In genomic region chr3:18843188-18843587, GRCh38 we compare ENCODE assay signal across 17 cellular contexts.
DNase-seq lines count a peak whose midpoint lies in the region; ATAC-seq and TF ChIP-seq lines count a peak whose summit lies in the region.
"Had no signal": no experiment of that assay in that cellular context is flagged by ENCODE, and none has a peak within 500 bp of the region (broad histone marks: within the 10 kb centered on the region; RNA-seq: fewer than 3 reads in every experiment).

No MANE protein-coding gene starts in this region.

- no TSS peak for BruUV-seq in PC-3 (replicated peaks; lab: Mats Ljungman, UMichigan)

- no peaks in the 10 kb centered on the region for H3K79me2 ChIP-seq in H9 (ENCODE audit: insufficient read depth, low read length)
- no peaks in the 10 kb centered on the region for H3K79me2 ChIP-seq in Loucy (ENCODE audit: insufficient read depth, low read length)
- no peaks in the 10 kb centered on the region for H3K79me2 ChIP-seq in PC-3 (ENCODE audit: low read length)

- H3K18ac ChIP-seq in H9 (ENCODE audit: insufficient read length, low read depth, low read length), result no peak overlapping the region

- H4K91ac ChIP-seq in H9 (ENCODE audit: insufficient read length, low read depth, low read length), result no peak overlapping the region

- WGBS in H9 (ENCODE audit: extremely low coverage, insufficient read length, low lambda C conversion rate), result no CpG with 5 or more reads among the region's 3 CpGs
- 89% methylated on average over 3 of the region's 3 CpGs for WGBS in thymus

- H4K20me1 ChIP-seq in H9 (ENCODE audit: control insufficient read depth, insufficient read depth, insufficient read length) (no peaks in the 10 kb centered on the region), Loucy (ENCODE audit: insufficient read depth, low read length, poor library complexity, severe bottlenecking) (no peaks in the 10 kb centered on the region), PC-3 (ENCODE audit: low read length) (no peaks in the 10 kb centered on the region)
- H4K20me1 ChIP-seq: BLaER1 had no signal

- H3K36me3 ChIP-seq in Loucy (ENCODE audit: insufficient read depth, low read length) (no peaks in the 10 kb centered on the region), PC-3 (ENCODE audit: low read depth, low read length) (no peaks in the 10 kb centered on the region), thymus (ENCODE audit: control insufficient read depth, insufficient read depth) (no peaks in the 10 kb centered on the region)
- H3K36me3 ChIP-seq: BLaER1 had no signal

- H2BK12ac ChIP-seq in H9 (ENCODE audit: insufficient read length, low read depth, low read length), result no peak overlapping the region

- H2BK5ac ChIP-seq in H9 (ENCODE audit: insufficient read length, low read length), result no peak overlapping the region

- H3T11ph ChIP-seq in H9 (ENCODE audit: low read length), result no peak overlapping the region

- H3K9me2 ChIP-seq in Loucy (replicated peaks; ENCODE audit: low read depth, low read length) (no peaks in the 10 kb centered on the region), PC-3 (replicated peaks; ENCODE audit: low read length) (no peaks in the 10 kb centered on the region)

- peak overlapping the region; percentile 75 for H2BK20ac ChIP-seq in H9 (ENCODE audit: low read depth, low read length, poor library complexity, severe bottlenecking)

- H3K4me1 ChIP-seq in H9 (ENCODE audit: insufficient read depth, low read length), result no peaks in the 10 kb centered on the region
- peaks cover 6% of the 10 kb centered on the region for H3K4me1 ChIP-seq in Loucy (ENCODE audit: insufficient read depth, low read length, poor library complexity, severe bottlenecking)
- peaks cover 7% of the 10 kb centered on the region; the same call in 1 of the 2 replicates for H3K4me1 ChIP-seq in PC-3 (ENCODE audit: insufficient read depth, low read length)
- H3K4me1 ChIP-seq in thymus (ENCODE audit: control insufficient read depth, insufficient read depth, low read length), result peaks cover 41% of the 10 kb centered on the region
- H3K4me1 ChIP-seq: BLaER1 had no signal

- H3K4me3 ChIP-seq in Loucy (ENCODE audit: low read length, poor library complexity, severe bottlenecking), result no peak overlapping the region
- H3K4me3 ChIP-seq in PC-3 (ENCODE audit: low read length), result no peak overlapping the region
- H3K4me3 ChIP-seq in thymus (ENCODE audit: low read length), result no peak overlapping the region
- H3K4me3 ChIP-seq: BLaER1 had no signal

- no peak overlapping the region for H3K4me2 ChIP-seq in H9 (ENCODE audit: insufficient read depth, insufficient read length, low read length)
- H3K4me2 ChIP-seq in Loucy (ENCODE audit: low read depth, low read length, poor library complexity, severe bottlenecking), result no peak overlapping the region
- H3K4me2 ChIP-seq in PC-3 (ENCODE audit: low read length), result no peak overlapping the region
- H3K4me2 ChIP-seq: BLaER1 had no signal

- H2AFZ ChIP-seq in H9 (ENCODE audit: low read length) (no peak overlapping the region), Loucy (ENCODE audit: low read length) (peak overlapping the region; percentile 18; the same call in 1 of the 2 replicates), PC-3 (ENCODE audit: low read length) (no peak overlapping the region)

- no peak overlapping the region for H3K23ac ChIP-seq in H9 (ENCODE audit: insufficient read length, low read depth, low read length)

- no peaks in the 10 kb centered on the region for H3K27me3 Mint-ChIP-seq in H9 (ENCODE audit: low read depth)
- H3K27me3 Mint-ChIP-seq in stimulated activated naive B cell treated with anti-CD40 and anti-IgM and Interleukin-4, amounts not matched to agents 10 μg/mL and 1 μg/mL and 100 μg/mL, for 72 hours, result no peaks in the 10 kb centered on the region
- H3K27me3 Mint-ChIP-seq: B cell; CD4-positive, CD25-positive, alpha-beta regulatory T cell had no signal

- no peak overlapping the region for H3K9ac ChIP-seq in H9 (ENCODE audit: extremely low read depth, insufficient read length, low read length)
- H3K9ac ChIP-seq in Loucy (ENCODE audit: low read depth, low read length, poor library complexity, severe bottlenecking), result no peak overlapping the region
- no peak overlapping the region for H3K9ac ChIP-seq in PC-3 (ENCODE audit: low read length)
- H3K9ac ChIP-seq: BLaER1 had no signal

- no peak overlapping the region for H4K5ac ChIP-seq in H9 (ENCODE audit: insufficient read length, low read depth, low read length)

- H3K27ac ChIP-seq in H9 (ENCODE audit: insufficient read length, low read depth, low read length) (no peak overlapping the region), PC-3 (ENCODE audit: low read length) (no peak overlapping the region), thymus (ENCODE audit: low read depth) (peak overlapping the region; percentile 89)
- H3K27ac ChIP-seq: BLaER1, C4-2B had no signal

- DNase-seq in H9 (no peak), PC-3 (peak; percentile 23), NCI-H2107 treated with DMSO at 0.1 percent for 48 hours (lab: John Stamatoyannopoulos, UW; ENCODE audit: unreplicated experiment) (no peak)
- no peak for DNase-seq in stimulated activated naive B cell treated with anti-CD40 and anti-IgM and Interleukin-4, amounts not matched to agents 10 μg/mL and 1 μg/mL and 100 μg/mL, for 72 hours
- DNase-seq: Caco-2; CD4-positive, CD25-positive, alpha-beta regulatory T cell; CD8-positive, alpha-beta T cell; DMS153; DND-41; GOT3; H7 had no signal

- H3F3A ChIP-seq in Loucy (ENCODE audit: low read depth) (no peaks in the 10 kb centered on the region), PC-3 (ENCODE audit: low read length, unreplicated experiment) (no peaks in the 10 kb centered on the region)

- H3K9me3 ChIP-seq in H9 (ENCODE audit: control insufficient read depth, low read depth, low read length) (no peaks in the 10 kb centered on the region), Loucy (ENCODE audit: insufficient read depth, low read depth, low read length) (no peaks in the 10 kb centered on the region), PC-3 (ENCODE audit: low read length) (no peaks in the 10 kb centered on the region), thymus (ENCODE audit: control insufficient read depth) (no peaks in the 10 kb centered on the region)
- H3K9me3 ChIP-seq: BLaER1, Caco-2 had no signal

- 0 out of 2 replicates have a peak, but pooled peaks have one; percentile 27 for ATAC-seq in PC-3
- no peak for ATAC-seq in stimulated activated naive B cell treated with anti-CD40 and anti-IgM and Interleukin-4, amounts not matched to agents 10 μg/mL and 1 μg/mL and 100 μg/mL, for 72 hours (replicated peaks)
- ATAC-seq: CD8-positive, alpha-beta T cell; HCT116 had no signal

- no peak overlapping the region for H3K56ac ChIP-seq in H9 (ENCODE audit: insufficient read length, low read depth, low read length)

- H3K4me1 Mint-ChIP-seq in H9, result peaks cover 16 to 17% of the 10 kb centered on the region in 2 experiments
- H3K4me1 Mint-ChIP-seq in stimulated activated naive B cell treated with anti-CD40 and anti-IgM and Interleukin-4, amounts not matched to agents 10 μg/mL and 1 μg/mL and 100 μg/mL, for 72 hours, result peaks cover 9 to 19% of the 10 kb centered on the region in 2 donors

- H3K79me1 ChIP-seq in H9 (ENCODE audit: insufficient read depth, low read depth, low read length, poor library complexity, severe bottlenecking), result no peaks in the 10 kb centered on the region

- H3K14ac ChIP-seq in H9 (ENCODE audit: insufficient read depth, low read length), result no peak overlapping the region

- no peak overlapping the region for H3K4ac ChIP-seq in H9 (ENCODE audit: low read depth, low read length)

- no peaks in the 10 kb centered on the region for H3K27me3 ChIP-seq in H9 (ENCODE audit: insufficient read depth, low read length)
- no peaks in the 10 kb centered on the region for H3K27me3 ChIP-seq in Loucy (ENCODE audit: insufficient read depth, low read length, poor library complexity, severe bottlenecking)
- no peaks in the 10 kb centered on the region for H3K27me3 ChIP-seq in PC-3 (ENCODE audit: low read length)
- H3K27me3 ChIP-seq in thymus (ENCODE audit: control insufficient read depth, insufficient read depth), result no peaks in the 10 kb centered on the region
- H3K27me3 ChIP-seq: BLaER1 had no signal

- POLR2A ChIA-PET in PC-3 (lab: Charles Lee; ENCODE audit: unreplicated experiment), result interaction anchor here (0.6 kb wide), 1 partner anchor 1321 kb away, joined by 5 read pairs; no protein-coding TSS in a partner anchor

- H3K27ac Mint-ChIP-seq in H9, result no peak overlapping the region
- no peak overlapping the region for H3K27ac Mint-ChIP-seq in stimulated activated naive B cell treated with anti-CD40 and anti-IgM and Interleukin-4, amounts not matched to agents 10 μg/mL and 1 μg/mL and 100 μg/mL, for 72 hours
- H3K27ac Mint-ChIP-seq: B cell; CD4-positive, CD25-positive, alpha-beta regulatory T cell; CD8-positive, alpha-beta T cell had no signal

- intact Hi-C loops in PC-3 (cut with micrococcal nuclease), result loop anchor here (5.0 kb wide), 1 partner anchor 76 kb away; no protein-coding TSS in a partner anchor

- H2BK120ac ChIP-seq in H9 (ENCODE audit: low read depth, low read length, poor library complexity, severe bottlenecking), result no peak overlapping the region

- no peaks in the 10 kb centered on the region for H3K36me3 Mint-ChIP-seq in H9 (ENCODE audit: insufficient read depth in 1 of 3, low read depth in 3 of 3)
- no peaks in the 10 kb centered on the region for H3K36me3 Mint-ChIP-seq in stimulated activated naive B cell treated with anti-CD40 and anti-IgM and Interleukin-4, amounts not matched to agents 10 μg/mL and 1 μg/mL and 100 μg/mL, for 72 hours
- H3K36me3 Mint-ChIP-seq: CD4-positive, CD25-positive, alpha-beta regulatory T cell; CD8-positive, alpha-beta T cell had no signal

- H3K23me2 ChIP-seq in H9 (ENCODE audit: insufficient read length, low read depth, low read length, poor library complexity, severe bottlenecking), result no peaks in the 10 kb centered on the region

- H4K8ac ChIP-seq in H9 (replicated peaks; ENCODE audit: insufficient read length, low read depth, low read length), result no peak overlapping the region

- TF ChIP-seq CTCF in H9 (conservative IDR thresholded peaks at IDR 0.05) (no peak), Loucy (conservative IDR thresholded peaks at IDR 0.05; ENCODE audit: low read length) (no peak), PC-3 (conservative IDR thresholded peaks at IDR 0.05; ENCODE audit: low read depth, low read length) (no peak)

- H3K4me3 Mint-ChIP-seq in H9, result no peak overlapping the region
- no peak overlapping the region for H3K4me3 Mint-ChIP-seq in stimulated activated naive B cell treated with anti-CD40 and anti-IgM and Interleukin-4, amounts not matched to agents 10 μg/mL and 1 μg/mL and 100 μg/mL, for 72 hours
- H3K4me3 Mint-ChIP-seq: B cell; CD4-positive, CD25-positive, alpha-beta regulatory T cell; CD8-positive, alpha-beta T cell had no signal

- no peaks in the 10 kb centered on the region for H3K9me3 Mint-ChIP-seq in H9
- H3K9me3 Mint-ChIP-seq in stimulated activated naive B cell treated with anti-CD40 and anti-IgM and Interleukin-4, amounts not matched to agents 10 μg/mL and 1 μg/mL and 100 μg/mL, for 72 hours, result no peaks in the 10 kb centered on the region
- H3K9me3 Mint-ChIP-seq: CD4-positive, CD25-positive, alpha-beta regulatory T cell; CD8-positive, alpha-beta T cell had no signal

- CTCF ChIA-PET in PC-3 (lab: Charles Lee), result no interaction called here

- H2BK15ac ChIP-seq in H9 (ENCODE audit: low read depth, low read length), result no peak overlapping the region

- no peak overlapping the region for H2AK5ac ChIP-seq in H9 (ENCODE audit: insufficient read length, low read length)
